In genomic region chrX:66053414-66053813, GRCh38 we compare ENCODE assay signal across 18 cellular contexts. TPM values are rescaled to one million over a fixed set of nuclear protein-coding genes. Genes with fewer than 3 reads are reported as not detected.
DNase-seq lines count a peak whose midpoint lies in the region; ATAC-seq and TF ChIP-seq lines count a peak whose summit lies in the region.
"Had no signal": no experiment of that assay in that cellular context is flagged by ENCODE, and none has a peak within 500 bp of the region (broad histone marks: within the 10 kb centered on the region; RNA-seq: fewer than 3 reads in every experiment).

No MANE protein-coding gene starts in this region.

- H3K9ac ChIP-seq in endodermal cell (ENCODE audit: extremely low read depth, low read length, poor library complexity, severe bottlenecking) = no peak overlapping the region
- no peak overlapping the region for H3K9ac ChIP-seq in mesendoderm (ENCODE audit: low read length)

- H3K36me3 ChIP-seq in H7 (replicated peaks; ENCODE audit: control insufficient read depth, insufficient read depth, low read length) (no peaks in the 10 kb centered on the region), endodermal cell (ENCODE audit: control insufficient read depth, insufficient read depth, low read length) (no peaks in the 10 kb centered on the region), mesendoderm (ENCODE audit: control insufficient read depth, insufficient read depth, low read length) (no peaks in the 10 kb centered on the region)
- H3K36me3 ChIP-seq: BE2C had no signal

- no peaks in the 10 kb centered on the region for H3K27me3 Mint-ChIP-seq in endodermal cell (ENCODE audit: insufficient read depth)

- no peak overlapping the region for H2AK5ac ChIP-seq in mesendoderm (ENCODE audit: low read length)

- H3K18ac ChIP-seq in mesendoderm (ENCODE audit: low read length) = no peak overlapping the region

- H2BK15ac ChIP-seq in mesendoderm (replicated peaks; ENCODE audit: low read depth) = no peak overlapping the region

- no peaks in the 10 kb centered on the region for H3K4me1 Mint-ChIP-seq in endodermal cell
- H3K4me1 Mint-ChIP-seq: CD8-positive, alpha-beta memory T cell had no signal

- no peak overlapping the region for H3K56ac ChIP-seq in mesendoderm (ENCODE audit: low read length)

- H3K4me3 ChIP-seq in H7 (ENCODE audit: insufficient read depth, low read depth, low read length) (no peak overlapping the region), endodermal cell (ENCODE audit: low read length) (no peak overlapping the region), mesendoderm (ENCODE audit: low read length) (no peak overlapping the region)
- H3K4me3 ChIP-seq: A549, K562 had no signal

- H3K27me3 ChIP-seq in H7 (ENCODE audit: control insufficient read depth, insufficient read depth, low read length) (no peaks in the 10 kb centered on the region), endodermal cell (ENCODE audit: control insufficient read depth, insufficient read depth, low read length, poor library complexity, severe bottlenecking) (no peaks in the 10 kb centered on the region), mesendoderm (ENCODE audit: insufficient read depth, low read length, poor library complexity) (no peaks in the 10 kb centered on the region)
- H3K27me3 ChIP-seq: BE2C had no signal

- H3K27ac Mint-ChIP-seq in endodermal cell = no peak overlapping the region
- H3K27ac Mint-ChIP-seq: HFFc6 had no signal

- no peak overlapping the region for H2BK5ac ChIP-seq in mesendoderm (ENCODE audit: low read length)

- no peaks in the 10 kb centered on the region for H3K4me1 ChIP-seq in endodermal cell (ENCODE audit: control insufficient read depth, insufficient read depth, low read length)
- H3K4me1 ChIP-seq in mesendoderm (ENCODE audit: control insufficient read depth, low read depth, low read length) = no peaks in the 10 kb centered on the region
- H3K4me1 ChIP-seq: A549, BE2C, Caco-2 had no signal

- H3K4ac ChIP-seq in mesendoderm (ENCODE audit: low read depth, low read length) = no peak overlapping the region

- peak; percentile 8 for DNase-seq in H7
- DNase-seq in endodermal cell = peak; percentile 46
- peak; percentile 65 for DNase-seq in mesendoderm
- DNase-seq: BE2C; Caco-2; CD8-positive, alpha-beta memory T cell; DND-41; GF-D8; HCEC 1CT; HFFc6 had no signal

- H3K79me2 ChIP-seq in mesendoderm (ENCODE audit: control insufficient read depth, insufficient read depth, low read length) = no peaks in the 10 kb centered on the region

- H4K8ac ChIP-seq in mesendoderm (ENCODE audit: low read depth, low read length) = no peak overlapping the region

- H3K9me3 ChIP-seq in endodermal cell (ENCODE audit: control insufficient read depth, low read length) = no peaks in the 10 kb centered on the region
- H3K9me3 ChIP-seq: A549, BE2C, Caco-2 had no signal

- H3K27ac ChIP-seq in endodermal cell (ENCODE audit: low read depth, low read length) = no peak overlapping the region
- H3K27ac ChIP-seq in mesendoderm (ENCODE audit: low read depth, low read length) = no peak overlapping the region
- H3K27ac ChIP-seq: A549 had no signal

- TF ChIP-seq CTCF in endodermal cell (conservative IDR thresholded peaks at IDR 0.05) = no peak

- no peaks in the 10 kb centered on the region for H3K79me1 ChIP-seq in mesendoderm (ENCODE audit: low read length)

- H3K4me3 Mint-ChIP-seq in endodermal cell = no peak overlapping the region
- H3K4me3 Mint-ChIP-seq: CD14-positive monocyte; CD8-positive, alpha-beta memory T cell; HFFc6 had no signal

- peaks cover 40% of the 10 kb centered on the region for H3K9me3 Mint-ChIP-seq in endodermal cell
- H3K9me3 Mint-ChIP-seq: CD8-positive, alpha-beta memory T cell; HFFc6 had no signal

- H2BK120ac ChIP-seq in mesendoderm (ENCODE audit: low read depth, low read length) = no peak overlapping the region

- no peaks in the 10 kb centered on the region for H3K36me3 Mint-ChIP-seq in endodermal cell (ENCODE audit: low read depth)
- H3K36me3 Mint-ChIP-seq: CD14-positive monocyte had no signal

- H3K23ac ChIP-seq in mesendoderm (ENCODE audit: low read length) = no peak overlapping the region

- H4K5ac ChIP-seq in mesendoderm (ENCODE audit: low read length) = no peak overlapping the region

- WGBS in endodermal cell (ENCODE audit: insufficient coverage in 1 of 2, insufficient read length in 1 of 2), 2 experiments = 71% methylated on average over 1 of the region's 1 CpG; no CpG with 5 or more reads in 1 of the 2 experiments
- no CpG with 5 or more reads among the region's 1 CpG for WGBS in mesendoderm (ENCODE audit: extremely low coverage, insufficient coverage, low lambda C conversion rate)

- H3K4me2 ChIP-seq in mesendoderm (ENCODE audit: low read length) = no peak overlapping the region
- H3K4me2 ChIP-seq: A549 had no signal

- no peak for ATAC-seq in GM21360 (IDR thresholded peaks at IDR 0.05; ENCODE audit: unreplicated experiment)
- ATAC-seq in GM21619 (IDR thresholded peaks at IDR 0.05; ENCODE audit: unreplicated experiment) = no peak
- ATAC-seq in HG02973 (IDR thresholded peaks at IDR 0.05; ENCODE audit: unreplicated experiment) = no peak
- ATAC-seq: A549, K562 had no signal

RNA-seq across cellular contexts. Expression of gene VSIG4, which starts 13.5 kb away (rescaled TPM):
- not detected in 2 replicates for total RNA-seq in H7 (2014; rRNA removed; shearing (Covaris generic))
- total RNA-seq in endodermal cell = not detected
- polyA plus RNA-seq in endodermal cell (2013, experiment 1 of 2) = not detected
- not detected for polyA plus RNA-seq in endodermal cell (2013, experiment 2 of 2)
- polyA plus RNA-seq in mesendoderm (2013, experiment 1 of 2) = not detected
- polyA plus RNA-seq in mesendoderm (2013, experiment 2 of 2) = not detected
- total RNA-seq: Caco-2, H1, HFFc6 had no signal
- polyA plus RNA-seq: A549, AG04450, H1 had no signal

Comparison
In these comparisons a context has a peak if more than half of its experiments do, and no peak if none do; other contexts are left out.
1. DNase-seq: peak in every context shown above with its lines; median percentile 65 in mesendoderm; 46 in endodermal cell; 8 in H7.